ENCODE assay signal across 9 cellular contexts in the genomic region with DNA sequence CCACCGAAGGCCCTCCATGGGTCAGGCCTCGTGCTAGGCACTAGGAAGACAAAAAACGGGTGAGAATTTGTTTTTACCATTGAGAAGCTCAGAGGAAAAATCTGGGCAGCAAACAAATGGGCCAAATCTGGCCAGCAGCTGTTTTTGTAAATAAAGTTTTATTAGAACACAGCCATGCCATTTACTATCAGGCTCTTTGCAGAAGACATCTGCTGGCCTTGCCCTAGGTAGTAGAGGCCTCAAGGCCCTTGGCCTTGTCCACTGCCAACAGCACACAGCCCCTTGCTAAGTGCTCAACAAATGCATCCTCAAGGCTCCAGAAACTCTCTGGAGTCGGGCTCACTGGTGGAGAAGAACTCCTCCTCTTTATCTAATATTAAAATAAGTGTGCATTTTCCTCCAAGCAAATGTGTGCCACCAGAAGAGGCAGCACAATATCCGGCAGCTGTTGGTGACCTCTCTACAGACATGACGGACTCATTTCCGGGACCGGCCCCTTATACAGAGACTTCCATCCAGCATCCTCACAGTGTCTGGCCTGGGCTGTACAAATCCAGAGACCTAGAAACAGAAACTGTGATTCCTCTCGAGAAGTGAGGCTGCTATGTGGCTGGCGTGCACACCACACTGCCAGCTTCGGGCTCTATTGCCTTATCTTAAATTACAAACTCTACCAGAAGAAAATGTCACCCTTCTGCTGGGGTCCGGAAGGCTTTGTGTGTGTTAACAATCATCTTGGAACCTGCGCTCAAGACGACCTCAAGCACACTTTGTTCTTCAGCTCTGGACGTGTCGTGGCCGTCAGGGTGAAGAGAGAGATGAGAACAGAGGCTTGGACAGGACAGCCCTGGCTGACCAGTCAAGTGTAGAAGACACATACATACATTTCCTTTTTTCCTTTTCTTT.
DNase-seq lines count a peak whose midpoint lies in the region; ATAC-seq and TF ChIP-seq lines count a peak whose summit lies in the region.
"Had no signal": no experiment of that assay in that cellular context is flagged by ENCODE, and none has a peak within 500 bp of the region (broad histone marks: within the 10 kb centered on the region; RNA-seq: fewer than 3 reads in every experiment).

No MANE protein-coding gene starts in this region.

- peaks cover 8% of the 10 kb centered on the region for H3K4me1 ChIP-seq in foreskin keratinocyte

- H3K27me3 Mint-ChIP-seq in CD4-positive, alpha-beta T cell = no peaks in the 10 kb centered on the region
- H3K27me3 Mint-ChIP-seq in T-helper 1 cell treated with Interleukin-12 subunit alpha and Interleukin-12 subunit beta and Interleukin-4 antibody, amounts not matched to agents 30 μg/mL and 1 μg/mL, for 36 hours (ENCODE audit: low read depth) = no peaks in the 10 kb centered on the region

- TF ChIP-seq CTCF in CD4-positive, alpha-beta T cell (IDR thresholded peaks at IDR 0.05) = no peak
- TF ChIP-seq CTCF in foreskin keratinocyte (conservative IDR thresholded peaks at IDR 0.05) = no peak

- H3K36me3 Mint-ChIP-seq in CD4-positive, alpha-beta T cell (ENCODE audit: low read depth) = no peaks in the 10 kb centered on the region
- H3K36me3 Mint-ChIP-seq in T-helper 1 cell treated with Interleukin-12 subunit alpha and Interleukin-12 subunit beta and Interleukin-4 antibody, amounts not matched to agents 30 μg/mL and 1 μg/mL, for 36 hours (ENCODE audit: low read depth) = peaks cover 7% of the 10 kb centered on the region

- H3K27me3 ChIP-seq in CD4-positive, alpha-beta T cell (ENCODE audit: control insufficient read depth, insufficient read depth, low read length) = no peaks in the 10 kb centered on the region
- no peaks in the 10 kb centered on the region for H3K27me3 ChIP-seq in foreskin keratinocyte

- POLR2A ChIA-PET in CD4-positive, alpha-beta T cell (lab: Charles Lee) = interaction anchor here (1.4 to 3.5 kb wide), 4 partner anchors 55 to 323 kb away, joined by 5 to 21 read pairs (median 12); partner anchors contain the start of gene IRF2BP2

- no peaks in the 10 kb centered on the region for H3K9me3 ChIP-seq in CD4-positive, alpha-beta T cell (ENCODE audit: control insufficient read depth, low read length)

- peak overlapping the region; percentile 61 for H3K4me3 Mint-ChIP-seq in CD4-positive, alpha-beta T cell
- no peak overlapping the region for H3K4me3 Mint-ChIP-seq in T-helper 1 cell treated with Interleukin-12 subunit alpha and Interleukin-12 subunit beta and Interleukin-4 antibody, amounts not matched to agents 30 μg/mL and 1 μg/mL, for 36 hours

- H3K27ac Mint-ChIP-seq in CD4-positive, alpha-beta T cell = peak overlapping the region; percentile 76
- peak overlapping the region; percentile 53 for H3K27ac Mint-ChIP-seq in T-helper 1 cell treated with Interleukin-12 subunit alpha and Interleukin-12 subunit beta and Interleukin-4 antibody, amounts not matched to agents 30 μg/mL and 1 μg/mL, for 36 hours

- no peaks in the 10 kb centered on the region for H3K9me3 Mint-ChIP-seq in CD4-positive, alpha-beta T cell
- peaks cover 17% of the 10 kb centered on the region for H3K9me3 Mint-ChIP-seq in T-helper 1 cell treated with Interleukin-12 subunit alpha and Interleukin-12 subunit beta and Interleukin-4 antibody, amounts not matched to agents 30 μg/mL and 1 μg/mL, for 36 hours

- DNase-seq in CD4-positive, alpha-beta T cell = no peak
- DNase-seq in foreskin keratinocyte (no peak), sciatic nerve (ENCODE audit: low spot score) (peak; percentile 35), NCI-H524 treated with DMSO at 0.1 percent for 48 hours (lab: John Stamatoyannopoulos, UW) (no peak), AG08396 (ENCODE audit: low spot score) (no peak), epidermal melanocyte (ENCODE audit: insufficient read length, low spot score) (no peak)
- DNase-seq: DMS 273 treated with DMSO at 0.1 percent for 48 hours had no signal

- CTCF ChIA-PET in CD4-positive, alpha-beta T cell (lab: Charles Lee) = interaction anchor here (0.9 to 1.6 kb wide), 2 partner anchors 38 to 54 kb away, joined by 3 to 4 read pairs; no protein-coding TSS in a partner anchor

- intact Hi-C loops in CD4-positive, alpha-beta T cell (cut with DNase I, micrococcal nuclease) = loop anchor here (5.0 to 10.0 kb wide), 3 partner anchors 72 to 200 kb away; no protein-coding TSS in a partner anchor
- intact Hi-C loops in sciatic nerve (cut with DNase I) = loop anchor here (10.0 kb wide), 1 partner anchor 960 kb away; no protein-coding TSS in a partner anchor

- no peak overlapping the region for H3K27ac ChIP-seq in CD4-positive, alpha-beta T cell (ENCODE audit: low read depth, low read length)
- H3K27ac ChIP-seq in foreskin keratinocyte = peak overlapping the region; percentile 58

- peak; percentile 14 for ATAC-seq in CD4-positive, alpha-beta T cell (ENCODE audit: poor library complexity)
- ATAC-seq in foreskin keratinocyte (no peak), sciatic nerve (no peak), GM21723 (IDR thresholded peaks at IDR 0.05; ENCODE audit: unreplicated experiment) (no peak)

- H3K4me1 Mint-ChIP-seq in CD4-positive, alpha-beta T cell (ENCODE audit: low read depth) = peaks cover 55% of the 10 kb centered on the region
- peaks cover 52% of the 10 kb centered on the region for H3K4me1 Mint-ChIP-seq in T-helper 1 cell treated with Interleukin-12 subunit alpha and Interleukin-12 subunit beta and Interleukin-4 antibody, amounts not matched to agents 30 μg/mL and 1 μg/mL, for 36 hours (ENCODE audit: low read depth)
